In the genomic region with DNA sequence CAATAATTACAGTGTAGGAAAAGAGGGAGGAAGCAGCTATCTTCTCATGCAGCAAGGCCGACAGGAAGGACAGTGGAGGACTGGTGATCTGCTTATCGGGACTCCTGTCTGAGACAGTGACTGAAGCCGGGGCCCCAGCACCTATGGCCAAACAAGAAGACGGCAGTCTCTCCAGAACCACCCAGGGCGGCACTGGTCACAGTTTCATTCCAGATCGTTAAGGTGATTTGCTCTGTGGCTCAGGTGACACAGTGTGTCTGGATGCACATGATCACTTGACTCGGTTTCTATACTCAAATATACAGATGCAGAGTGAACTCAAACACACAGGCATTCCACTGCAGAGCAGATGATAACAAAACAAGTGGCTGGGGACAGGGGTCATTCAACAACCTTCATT, we compare ENCODE assay signal across 22 cellular contexts. TPM values are rescaled to one million over a fixed set of nuclear protein-coding genes. Genes with fewer than 3 reads are reported as not detected.
A peak's percentile ranks its signal among the peaks of the same experiment; 100 is the strongest.
DNase-seq lines count a peak whose midpoint lies in the region; ATAC-seq, FAIRE-seq and TF ChIP-seq lines count a peak whose summit lies in the region.
"Had no signal": no experiment of that assay in that cellular context is flagged by ENCODE, and none has a peak within 500 bp of the region (broad histone marks: within the 10 kb centered on the region; RNA-seq: fewer than 3 reads in every experiment).

No MANE protein-coding gene starts in this region.

- peaks cover 20 to 85% (median 62%) of the 10 kb centered on the region in 9 donors for H3K4me1 ChIP-seq in heart right ventricle
- H3K4me1 ChIP-seq in HepG2 (ENCODE audit: insufficient read depth, low read length) = peaks cover 7% of the 10 kb centered on the region; the same call in 1 of the 2 replicates
- H3K4me1 ChIP-seq in BE2C = no peaks in the 10 kb centered on the region

- no peak overlapping the region for H3K4me3 Mint-ChIP-seq in brain
- H3K4me3 Mint-ChIP-seq: activated CD8-positive, alpha-beta T cell treated with anti-CD3 and anti-CD28 coated beads, Interleukin-2, amount 10 ng/mL, durations not matched to agents 7 days and 5 days; activated naive CD8-positive, alpha-beta T cell treated with anti-CD3 and anti-CD28 coated beads, Interleukin-2, amount 10 ng/mL, durations not matched to agents 7 days and 5 days; neural crest cell had no signal

- TF ChIP-seq CTCF in heart right ventricle (IDR thresholded peaks at IDR 0.05) (no peak), brain (conservative IDR thresholded peaks at IDR 0.05) (no peak), HepG2 (CRISPR knock-in tag; IDR thresholded peaks at IDR 0.05) (no peak), BE2C (IDR thresholded peaks at IDR 0.05; ENCODE audit: low read depth, low read length) (no peak)

- DNase-seq in heart right ventricle (no peak), Right ventricle myocardium inferior (ENCODE audit: missing footprints) (no peak), HepG2 (ENCODE audit: low spot score) (no peak), BE2C (no peak), RKO (ENCODE audit: low spot score) (no peak), T-helper 9 cell (no peak)
- DNase-seq in activated CD8-positive, alpha-beta memory T cell treated with anti-CD3 and anti-CD28 coated beads for 24 hours = no peak
- DNase-seq: activated CD8-positive, alpha-beta T cell treated with anti-CD3 and anti-CD28 coated beads, Interleukin-2, amount 10 ng/mL, durations not matched to agents 7 days and 5 days; activated effector memory CD4-positive, alpha-beta T cell treated with anti-CD3 and anti-CD28 coated beads, Interleukin-2, amount 50 U/mL, for 16 hours; activated naive CD8-positive, alpha-beta T cell treated with anti-CD3 and anti-CD28 coated beads, Interleukin-2, amount 10 ng/mL, durations not matched to agents 7 days and 5 days; DMS53; GDM1; hippocampal formation; islet precursor cell; NCI-H226; SIG-M5; stimulated activated CD8-positive, alpha-beta memory T cell treated with anti-CD3 and anti-CD28 coated beads, Interleukin-4, amount 100 ng/mL, for 48 hours had no signal

- no peaks in the 10 kb centered on the region for H3K9me3 Mint-ChIP-seq in brain
- H3K9me3 Mint-ChIP-seq: activated naive CD8-positive, alpha-beta T cell treated with anti-CD3 and anti-CD28 coated beads, Interleukin-2, amount 10 ng/mL, durations not matched to agents 7 days and 5 days; neural crest cell had no signal

- no TSS peak for BruUV-seq in HepG2 (replicated peaks; lab: Mats Ljungman, UMichigan)

- H3K36me3 Mint-ChIP-seq in brain = peaks cover 32% of the 10 kb centered on the region
- H3K36me3 Mint-ChIP-seq: activated naive CD8-positive, alpha-beta T cell treated with anti-CD3 and anti-CD28 coated beads, Interleukin-2, amount 10 ng/mL, durations not matched to agents 7 days and 5 days had no signal

- TF ChIP-seq RAD21 in HepG2 (CRISPR knock-in tag; IDR thresholded peaks at IDR 0.05) = no peak

- H3K9ac ChIP-seq in HepG2 (ENCODE audit: insufficient read depth, low read depth, low read length) = no peak overlapping the region

- peaks cover 30% of the 10 kb centered on the region for H3K4me1 Mint-ChIP-seq in brain
- H3K4me1 Mint-ChIP-seq: activated naive CD8-positive, alpha-beta T cell treated with anti-CD3 and anti-CD28 coated beads, Interleukin-2, amount 10 ng/mL, durations not matched to agents 7 days and 5 days had no signal

- H3K4me3 ChIP-seq in heart right ventricle (no peak overlapping the region), HepG2 (replicated peaks in 1 of 3; ENCODE audit: insufficient read depth in 1 of 3, low read depth in 2 of 3, low read length in 3 of 3) (no peak overlapping the region), BE2C (ENCODE audit: low read depth, low read length) (no peak overlapping the region)

- TF ChIP-seq POLR2A in HepG2 (IDR thresholded peaks at IDR 0.05; ENCODE audit: insufficient read depth in 1 of 2, low read depth in 2 of 2, low read length in 2 of 2) = no peak

- H3K27ac ChIP-seq in heart right ventricle = peak overlapping the region in 8 of 10 donors; percentile 0 to 73 (median 43)
- no peak overlapping the region for H3K27ac ChIP-seq in HepG2 (ENCODE audit: extremely low read length, insufficient read depth, low read length)

- H2AFZ ChIP-seq in HepG2 (ENCODE audit: low read length) = no peak overlapping the region

- TF ChIP-seq EP300 in HepG2 (IDR thresholded peaks at IDR 0.05; ENCODE audit: low read depth in 2 of 2, low read length in 2 of 2) (no peak), HepG2 (CRISPR knock-in tag; IDR thresholded peaks at IDR 0.05; ENCODE audit: borderline replicate concordance) (no peak)

- H3K27me3 ChIP-seq in heart right ventricle = no peaks in the 10 kb centered on the region
- no peaks in the 10 kb centered on the region for H3K27me3 ChIP-seq in HepG2 (ENCODE audit: control insufficient read depth in 1 of 2, insufficient read depth in 2 of 2, low read length in 2 of 2)
- H3K27me3 ChIP-seq in BE2C = no peaks in the 10 kb centered on the region

- ATAC-seq in heart right ventricle = no peak
- ATAC-seq in Right ventricle myocardium inferior = no peak
- peak; percentile 22; the same call in 1 of the 3 replicates for ATAC-seq in HepG2
- ATAC-seq: activated CD8-positive, alpha-beta T cell treated with anti-CD3 and anti-CD28 coated beads, Interleukin-2, amount 10 ng/mL, durations not matched to agents 7 days and 5 days had no signal

- no peak for FAIRE-seq in HepG2 (lab: Jason Lieb, UNC)
- FAIRE-seq: A204.1, astrocyte, H1 had no signal

- H3K4me2 ChIP-seq in HepG2 (ENCODE audit: low read depth, low read length) = no peak overlapping the region

- no peaks in the 10 kb centered on the region for H4K20me1 ChIP-seq in HepG2 (ENCODE audit: insufficient read depth, low read length)

- 40 to 58% methylated on average over 7 of the region's 7 CpGs for WGBS in heart right ventricle, 2 donors
- WGBS in HepG2 (ENCODE audit: low lambda C conversion rate) = 75% methylated on average over 7 of the region's 7 CpGs

- peaks cover 0 to 62% (median 22%) of the 10 kb centered on the region in 9 donors for H3K36me3 ChIP-seq in heart right ventricle
- H3K36me3 ChIP-seq in HepG2 (replicated peaks in 1 of 2; ENCODE audit: control insufficient read depth in 1 of 2, insufficient read depth in 2 of 2, low read length in 2 of 2) = peaks cover 2 to 13% of the 10 kb centered on the region in 2 experiments; a peak in 3 of 5 replicates
- H3K36me3 ChIP-seq in BE2C = peaks cover 10% of the 10 kb centered on the region

- intact Hi-C loops in heart right ventricle (cut with DNase I) = loop anchor here in 3 of 10 donors (10.0 kb wide), 1 partner anchor 49 kb away; the partner anchor contains the start of gene CORO1C (in 3 of the 3)
- intact Hi-C loops in Right ventricle myocardium inferior (cut with DNase I) = no loop called here
- intact Hi-C loops in HepG2 (cut with micrococcal nuclease; ENCODE audit: unreplicated experiment) = no loop called here

- peaks cover 2% of the 10 kb centered on the region for H3K27me3 Mint-ChIP-seq in brain
- H3K27me3 Mint-ChIP-seq: activated naive CD8-positive, alpha-beta T cell treated with anti-CD3 and anti-CD28 coated beads, Interleukin-2, amount 10 ng/mL, durations not matched to agents 7 days and 5 days had no signal

- H3K9me3 ChIP-seq in heart right ventricle (no peaks in the 10 kb centered on the region), HepG2 (ENCODE audit: low read length) (no peaks in the 10 kb centered on the region), BE2C (no peaks in the 10 kb centered on the region)

- in situ Hi-C loops in HepG2 (cut with HindIII; ENCODE audit: extremely low pct_ligation_motif_present, low pct_unique_long_range_greater_than_20kb) = no loop called here

- CTCF ChIA-PET in HepG2 (lab: Yijun Ruan, JAX; ENCODE audit: low intra/inter-chr PET ratio, low total read pairs) = no interaction called here

- POLR2A ChIA-PET in HepG2 (lab: Yijun Ruan, JAX) = no interaction called here

- peak overlapping the region in 4 of 5 experiments; percentile 3 to 58 (median 30) for H3K27ac Mint-ChIP-seq in brain
- H3K27ac Mint-ChIP-seq: activated CD8-positive, alpha-beta T cell treated with anti-CD3 and anti-CD28 coated beads, Interleukin-2, amount 10 ng/mL, durations not matched to agents 7 days and 5 days; activated naive CD8-positive, alpha-beta T cell treated with anti-CD3 and anti-CD28 coated beads, Interleukin-2, amount 10 ng/mL, durations not matched to agents 7 days and 5 days had no signal

- no peaks in the 10 kb centered on the region for H3K79me2 ChIP-seq in HepG2 (ENCODE audit: insufficient read depth, low read length)

TF ChIP-seq in HepG2, 621 proteins besides CTCF, POLR2A, EP300 and RAD21 (continues in another document):
- TF ChIP-seq ZC3H13 (CRISPR knock-in tag; IDR thresholded peaks at IDR 0.05) = no peak
- TF ChIP-seq ZBTB1 (CRISPR knock-in tag; IDR thresholded peaks at IDR 0.05; ENCODE audit: borderline replicate concordance) = no peak
- no peak for TF ChIP-seq ZNF44 (CRISPR knock-in tag; IDR thresholded peaks at IDR 0.05)

RNA-seq across cellular contexts. Expression of gene CORO1C, which starts 52.1 kb away (rescaled TPM):
- total RNA-seq in heart right ventricle = 10 to 100 TPM; 50.2 to 88.6 (median 59.1) TPM
- polyA plus RNA-seq in heart right ventricle = 10 to 100 TPM; 25.5 to 34.5 TPM
- total RNA-seq in Right ventricle myocardium inferior = 76.4 TPM
- 78.9 TPM for polyA plus RNA-seq in brain (ENCODE audit: insufficient read depth, low read depth, low replicate concordance)
- 73.7 and 128 TPM in 2 replicates for total RNA-seq in HepG2 (2016; rRNA removed; fragmentation: Illumina TruSeq; extraction: Trizol)
- 21.0 and 28.0 TPM in 2 replicates for total RNA-seq in HepG2 (2016; cell fraction: cytosol; rRNA removed; fragmentation: Illumina TruSeq; extraction: Trizol; ENCODE audit: low read depth)
- 70.7 and 135 TPM in 2 replicates for total RNA-seq in HepG2 (2016; cell fraction: insoluble cytoplasmic fraction; rRNA removed; fragmentation: Illumina TruSeq; extraction: Trizol)
- 29.9 and 30.4 TPM in 2 replicates for total RNA-seq in HepG2 (2016; cell fraction: membrane; rRNA removed; fragmentation: Illumina TruSeq; extraction: Trizol)
- total RNA-seq in HepG2 (2016; cell fraction: nucleus; rRNA removed; fragmentation: Illumina TruSeq; extraction: Trizol) = 66.4 and 67.4 TPM in 2 replicates
- 116 and 131 TPM in 2 replicates for polyA plus RNA-seq in HepG2 (2011; rRNA removed)
- 95.2 and 104 TPM in 2 replicates for polyA plus RNA-seq in HepG2 (2011; cell fraction: cytosol; rRNA removed)
- polyA plus RNA-seq in HepG2 (2011; cell fraction: nucleus; rRNA removed) = 66.8 and 86.4 TPM in 2 replicates
- polyA plus RNA-seq in HepG2 (2012) = 68.8 and 74.2 TPM in 2 replicates
- 5.3 and 6.6 TPM in 2 replicates for polyA plus RNA-seq in HepG2 (2016; cell fraction: cytosol; fragmentation: Illumina TruSeq; extraction: Trizol; ENCODE audit: low read depth)
- polyA plus RNA-seq in HepG2 (2016; cell fraction: insoluble cytoplasmic fraction; fragmentation: Illumina TruSeq; extraction: Trizol; ENCODE audit: low read depth) = 202 and 219 TPM in 2 replicates
- 17.3 and 18.7 TPM in 2 replicates for polyA plus RNA-seq in HepG2 (2016; cell fraction: membrane; fragmentation: Illumina TruSeq; extraction: Trizol; ENCODE audit: low read depth)
- 93.1 and 94.0 TPM in 2 replicates for polyA plus RNA-seq in HepG2 (2016; cell fraction: nucleus; fragmentation: Illumina TruSeq; extraction: Trizol; ENCODE audit: insufficient read depth, low read depth)
- polyA minus RNA-seq in HepG2 (2011; rRNA and poly(A)+ RNA removed; ENCODE audit: low replicate concordance) = 321 and 493 TPM in 2 replicates
- 108 and 148 TPM in 2 replicates for polyA minus RNA-seq in HepG2 (2011; cell fraction: cytosol; rRNA and poly(A)+ RNA removed)
- polyA minus RNA-seq in HepG2 (2011; cell fraction: nucleus; rRNA and poly(A)+ RNA removed) = 132 and 144 TPM in 2 replicates
- polyA plus RNA-seq in BE2C (2012; ENCODE audit: insufficient read depth, insufficient read length, low read depth) = 86.3 TPM
